ENCODE assay signal across 8 cellular contexts in genomic region chr20:34709836-34710567, GRCh38. TPM values are rescaled to one million over a fixed set of nuclear protein-coding genes. Genes with fewer than 3 reads are reported as not detected.
DNase-seq lines count a peak whose midpoint lies in the region; ATAC-seq, FAIRE-seq and TF ChIP-seq lines count a peak whose summit lies in the region.

No MANE protein-coding gene starts in this region.

- CTCF ChIA-PET in K562 (lab: Yijun Ruan, JAX; ENCODE audit: low intra/inter-chr PET ratio): interaction anchor here (0.6 kb wide), 1 partner anchor 165 kb away, joined by 3 read pairs; no protein-coding TSS in a partner anchor

- POLR2A ChIA-PET in K562 (lab: Yijun Ruan, JAX): interaction anchor here (0.7 to 0.9 kb wide), 2 partner anchors 16 to 38 kb away, joined by 3 read pairs; no protein-coding TSS in a partner anchor

- H3K4me1 ChIP-seq in NT2/D1 (ENCODE audit: insufficient read depth, insufficient read length) (peaks cover 13% of the 10 kb centered on the region), K562 (replicated peaks in 1 of 2; ENCODE audit: control insufficient read depth in 2 of 2, insufficient read depth in 2 of 2, low read length in 2 of 2) (peaks cover 35 to 39% of the 10 kb centered on the region in 2 experiments), iPS-20b (ENCODE audit: insufficient read depth, low read length) (0 out of 2 replicates have a peak, but pooled peaks cover 4% of the 10 kb centered on the region), skeletal muscle satellite cell (ENCODE audit: control insufficient read depth, insufficient read depth, low read length) (peaks cover 39% of the 10 kb centered on the region)

- no peaks in the 10 kb centered on the region for H3K9me1 ChIP-seq in K562 (ENCODE audit: control insufficient read depth, insufficient read depth, low read length)

- H4K20me1 ChIP-seq in K562 (replicated peaks; ENCODE audit: control insufficient read depth, insufficient read depth, low read length): 0 out of 2 replicates have a peak, but pooled peaks cover 2% of the 10 kb centered on the region

- peak; percentile 9 for ATAC-seq in HG03442 (IDR thresholded peaks at IDR 0.05; ENCODE audit: unreplicated experiment)
- no peak for ATAC-seq in K562

- no peak for TF ChIP-seq RAD21 in K562 (CRISPR knock-in tag; conservative IDR thresholded peaks at IDR 0.05 in 1 of 2, IDR thresholded peaks at IDR 0.05 in 1 of 2)

- DNase-seq in DMS 273 (lab: John Stamatoyannopoulos, UW; ENCODE audit: unreplicated experiment) (peak; percentile 89), GM19238 (ENCODE audit: insufficient read length, low spot score) (peak; percentile 56), NT2/D1 (ENCODE audit: low read depth, low spot score) (peak; percentile 23), K562 (ENCODE audit: extremely low read depth in 1 of 4, low spot score in 3 of 4) (peak in 2 of 4 experiments; percentile 49 to 52), NCI-H1048 (lab: John Stamatoyannopoulos, UW) (no peak)

- H2AFZ ChIP-seq in K562 (ENCODE audit: low read depth, low read length): peak overlapping the region; percentile 96

- in situ Hi-C loops in K562 (cut with MboI): loop anchor here (10.0 kb wide), 2 partner anchors 175 to 395 kb away; no protein-coding TSS in a partner anchor

- H3K36me3 ChIP-seq in NT2/D1 (ENCODE audit: insufficient read depth, insufficient read length, low read length): peaks cover 29% of the 10 kb centered on the region
- peaks cover 6% of the 10 kb centered on the region; the same call in 2 of the 3 replicates for H3K36me3 ChIP-seq in K562 (ENCODE audit: control insufficient read depth, insufficient read depth, low read length)
- H3K36me3 ChIP-seq in iPS-20b (ENCODE audit: insufficient read depth, low read depth, low read length): no peaks in the 10 kb centered on the region
- H3K36me3 ChIP-seq in skeletal muscle satellite cell (ENCODE audit: insufficient read depth, low read length): peaks cover 27% of the 10 kb centered on the region

- peak overlapping the region; percentile 64 for H3K4me3 ChIP-seq in NT2/D1 (ENCODE audit: insufficient read length, low read depth)
- peak overlapping the region; percentile 73 for H3K4me3 ChIP-seq in K562
- peak overlapping the region; percentile 81 for H3K4me3 ChIP-seq in iPS-20b (ENCODE audit: low read length)
- H3K4me3 ChIP-seq in skeletal muscle satellite cell (ENCODE audit: low read length): peak overlapping the region; percentile 82

- intact Hi-C loops in K562 (cut with micrococcal nuclease): loop anchor here (1.0 to 5.0 kb wide), 4 partner anchors 57 to 518 kb away; no protein-coding TSS in a partner anchor

- no peaks in the 10 kb centered on the region for H3K9me3 ChIP-seq in NT2/D1 (ENCODE audit: insufficient read depth, low read length)
- no peaks in the 10 kb centered on the region for H3K9me3 ChIP-seq in K562 (replicated peaks; ENCODE audit: control insufficient read depth, insufficient read depth, low read depth, low read length)
- H3K9me3 ChIP-seq in iPS-20b (ENCODE audit: insufficient read depth, low read depth, low read length): no peaks in the 10 kb centered on the region
- H3K9me3 ChIP-seq in skeletal muscle satellite cell (replicated peaks; ENCODE audit: low read length): no peaks in the 10 kb centered on the region

- TF ChIP-seq POLR2A in K562 (conservative IDR thresholded peaks at IDR 0.05): no peak

- H3K27me3 ChIP-seq in NT2/D1 (ENCODE audit: insufficient read depth, insufficient read length): peaks cover 24% of the 10 kb centered on the region
- no peaks in the 10 kb centered on the region for H3K27me3 ChIP-seq in K562 (ENCODE audit: control insufficient read depth in 2 of 2, insufficient read depth in 2 of 2, low read length in 2 of 2)
- peaks cover 60% of the 10 kb centered on the region for H3K27me3 ChIP-seq in iPS-20b (ENCODE audit: insufficient read depth, low read length)
- no peaks in the 10 kb centered on the region for H3K27me3 ChIP-seq in skeletal muscle satellite cell (ENCODE audit: control insufficient read depth, insufficient read depth, low read length)

- H3K27ac ChIP-seq in K562 (ENCODE audit: extremely low read depth, low read depth, low read length) (peak overlapping the region; percentile 72; the same call in 2 of the 3 replicates), iPS-20b (ENCODE audit: low read length) (no peak overlapping the region)

- TF ChIP-seq EP300 in K562 (IDR thresholded peaks at IDR 0.05; ENCODE audit: low read length): no peak

- H3K4me2 ChIP-seq in K562 (ENCODE audit: insufficient read depth, low read length): peak overlapping the region; percentile 84
- peak overlapping the region; percentile 93 for H3K4me2 ChIP-seq in skeletal muscle satellite cell (ENCODE audit: low read length)

- FAIRE-seq in K562 (lab: Jason Lieb, UNC): no peak

- TF ChIP-seq CTCF in K562 (IDR thresholded peaks at IDR 0.05 in 2 of 3, conservative IDR thresholded peaks at IDR 0.05 in 1 of 3; ENCODE audit: insufficient read depth in 2 of 3, low read depth in 1 of 3, low read length in 3 of 3): 0 out of 6 replicates have a peak, but pooled peaks of 1 of the 3 experiments have one; percentile 12

- H3K79me2 ChIP-seq in K562 (ENCODE audit: control insufficient read depth, insufficient read depth, low read length): no peaks in the 10 kb centered on the region

- WGBS in K562 (ENCODE audit: insufficient coverage, low coverage, missing lambda C conversion rate): 75% methylated on average over 22 of the region's 61 CpGs

- BruUV-seq in K562 (replicated peaks; lab: Mats Ljungman, UMichigan): no TSS peak

- H3K9ac ChIP-seq in NT2/D1 (ENCODE audit: insufficient read length, low read depth): peak overlapping the region; percentile 81
- peak overlapping the region; percentile 79 to 93; a peak in 3 of 4 replicates for H3K9ac ChIP-seq in K562 (ENCODE audit: insufficient read depth in 1 of 2, low read depth in 2 of 2, low read length in 2 of 2)
- no peak overlapping the region; the same call in 1 of the 2 replicates for H3K9ac ChIP-seq in iPS-20b (ENCODE audit: low read depth, low read length)
- H3K9ac ChIP-seq in skeletal muscle satellite cell (ENCODE audit: low read depth, low read length): peak overlapping the region; percentile 83

TF ChIP-seq in K562, 482 proteins besides CTCF, POLR2A, EP300 and RAD21 (continues in another document):
- TF ChIP-seq ZNF740 (CRISPR knock-in tag; IDR thresholded peaks at IDR 0.05) (peak; percentile 93), ZNF740 (tag; IDR thresholded peaks at IDR 0.05) (peak in 1 of 2 experiments; percentile 90; a peak in 2 of 4 replicates), SIN3B (IDR thresholded peaks at IDR 0.05; ENCODE audit: low read depth) (no peak)

RNA-seq across cellular contexts. Expression of gene TP53INP2, which starts 5.9 kb away (rescaled TPM):
- total RNA-seq in K562 (2011; cell fraction: chromatin; rRNA removed; ENCODE audit: low replicate concordance): 3.4 and 4.9 TPM in 2 replicates
- total RNA-seq in K562 (2011; cell fraction: nucleolus; rRNA removed): 2.6 and 3.3 TPM in 2 replicates
- 5.6 and 10.4 TPM in 2 replicates for total RNA-seq in K562 (2011; cell fraction: nucleoplasm; rRNA removed)
- total RNA-seq in K562 (2014; rRNA removed): 0.94 and 1.3 TPM in 2 replicates
- 0.62 and 0.93 TPM in 2 replicates for total RNA-seq in K562 (2014; rRNA removed; fragmentation: Illumina TruSeq; extraction: Trizol)
- 0.43 and 0.64 TPM in 2 replicates for total RNA-seq in K562 (2015; rRNA removed; fragmentation: Illumina TruSeq; extraction: Trizol)
- total RNA-seq in K562 (2021): 3.6 and 4.2 TPM in 2 replicates
- polyA plus RNA-seq in K562 (2011; rRNA removed): 1.5 and 2.2 TPM in 2 replicates
- polyA plus RNA-seq in K562 (2011; cell fraction: cytosol; rRNA removed): 1.7 and 2.3 TPM in 2 replicates
- polyA plus RNA-seq in K562 (2011; cell fraction: nucleus; rRNA removed): 4.1 and 6.3 TPM in 2 replicates
- polyA plus RNA-seq in K562 (2012): 5.1 and 5.8 TPM in 2 replicates
- polyA plus RNA-seq in K562 (2014; fragmentation: Illumina TruSeq; extraction: Trizol): 5.0 and 5.5 TPM in 2 replicates
- 1 to 10 TPM; 1.0 to 1.1 TPM for polyA plus RNA-seq in K562 (2014; fragmentation: Nextera tagmentation; extraction: Ambion mirVana)
- polyA plus RNA-seq in K562 (2014; rRNA removed): 1.4 and 2.1 TPM in 2 replicates
- polyA minus RNA-seq in K562 (2011; rRNA and poly(A)+ RNA removed): 1.4 TPM in 2 replicates
- polyA minus RNA-seq in K562 (2011; cell fraction: cytosol; rRNA and poly(A)+ RNA removed): 1.8 and 1.9 TPM in 2 replicates
- polyA minus RNA-seq in K562 (2011; cell fraction: nucleus; rRNA and poly(A)+ RNA removed): 1.1 and 1.5 TPM in 2 replicates
- 2.0 TPM in 2 replicates for total RNA-seq in skeletal muscle satellite cell (2012; rRNA removed)

RNA-seq across cellular contexts. Expression of gene PIGU, which starts 33.1 kb away (rescaled TPM):
- 104 and 126 TPM in 2 replicates for total RNA-seq in K562 (2011; cell fraction: chromatin; rRNA removed; ENCODE audit: low replicate concordance)
- 77.5 and 77.6 TPM in 2 replicates for total RNA-seq in K562 (2011; cell fraction: nucleolus; rRNA removed)
- 79.1 and 90.9 TPM in 2 replicates for total RNA-seq in K562 (2011; cell fraction: nucleoplasm; rRNA removed)
- 14.9 and 19.9 TPM in 2 replicates for total RNA-seq in K562 (2014; rRNA removed)
- total RNA-seq in K562 (2014; rRNA removed; fragmentation: Illumina TruSeq; extraction: Trizol): 28.1 and 32.0 TPM in 2 replicates
- 32.1 and 32.4 TPM in 2 replicates for total RNA-seq in K562 (2015; rRNA removed; fragmentation: Illumina TruSeq; extraction: Trizol)
- 25.0 and 26.0 TPM in 2 replicates for total RNA-seq in K562 (2021)
- 92.0 and 100 TPM in 2 replicates for polyA plus RNA-seq in K562 (2011; rRNA removed)
- 78.9 and 136 TPM in 2 replicates for polyA plus RNA-seq in K562 (2011; cell fraction: cytosol; rRNA removed)
- polyA plus RNA-seq in K562 (2011; cell fraction: nucleus; rRNA removed): 39.0 and 68.4 TPM in 2 replicates
- polyA plus RNA-seq in K562 (2012): 29.3 and 31.6 TPM in 2 replicates
- polyA plus RNA-seq in K562 (2014; fragmentation: Illumina TruSeq; extraction: Trizol): 50.5 and 63.3 TPM in 2 replicates
- polyA plus RNA-seq in K562 (2014; fragmentation: Nextera tagmentation; extraction: Ambion mirVana): 10 to 100 TPM in 1 of 2 experiments, 1 to 10 TPM in 1; 6.5 to 14.2 TPM
- polyA plus RNA-seq in K562 (2014; rRNA removed): 28.9 and 37.2 TPM in 2 replicates
- polyA minus RNA-seq in K562 (2011; rRNA and poly(A)+ RNA removed): 77.8 and 84.0 TPM in 2 replicates
- polyA minus RNA-seq in K562 (2011; cell fraction: cytosol; rRNA and poly(A)+ RNA removed): 28.4 and 29.1 TPM in 2 replicates
- 10.9 and 24.0 TPM in 2 replicates for polyA minus RNA-seq in K562 (2011; cell fraction: nucleus; rRNA and poly(A)+ RNA removed)
- total RNA-seq in skeletal muscle satellite cell (2012; rRNA removed): 10.6 and 11.8 TPM in 2 replicates
